26 cellular contexts compared by ENCODE assay signal in genomic region chr10:131218811-131219583, GRCh38.
"Had no signal": no experiment of that assay in that cellular context is flagged by ENCODE, and none has a peak within 500 bp of the region (broad histone marks: within the 10 kb centered on the region; RNA-seq: fewer than 3 reads in every experiment).

No MANE protein-coding gene starts in this region.

- H3K36me3 ChIP-seq: brain microvascular endothelial cell, cardiac muscle cell, Peyer's patch, SJSA1 had no signal

- H3K27ac ChIP-seq: brain microvascular endothelial cell, cardiac muscle cell, Peyer's patch, RWPE1, SJSA1 had no signal

- H3K27ac Mint-ChIP-seq: activated CD8-positive, alpha-beta T cell treated with anti-CD3 and anti-CD28 coated beads for 36 hours; activated naive CD4-positive, alpha-beta T cell treated with anti-CD3 and anti-CD28 coated beads for 36 hours; activated naive CD8-positive, alpha-beta T cell; activated T-cell treated with anti-CD3 and anti-CD28 coated beads, Interleukin-2, amount 50 U/mL, for 24 hours; T-helper 2 cell treated with Interferon-gamma antibody and Interleukin-4, amounts not matched to agents 5 μg/mL and 100 μg/mL, for 36 hours had no signal

- H3K4me3 Mint-ChIP-seq: activated CD8-positive, alpha-beta T cell treated with anti-CD3 and anti-CD28 coated beads for 36 hours; activated naive CD4-positive, alpha-beta T cell treated with anti-CD3 and anti-CD28 coated beads for 36 hours; activated naive CD8-positive, alpha-beta T cell; activated T-cell treated with anti-CD3 and anti-CD28 coated beads, Interleukin-2, amount 50 U/mL, for 24 hours; T-helper 2 cell treated with Interferon-gamma antibody and Interleukin-4, amounts not matched to agents 5 μg/mL and 100 μg/mL, for 36 hours had no signal

- H3K4me1 ChIP-seq: Peyer's patch, SJSA1 had no signal

- H3K9me3 Mint-ChIP-seq: activated CD8-positive, alpha-beta T cell treated with anti-CD3 and anti-CD28 coated beads for 36 hours; activated naive CD4-positive, alpha-beta T cell treated with anti-CD3 and anti-CD28 coated beads for 36 hours; activated T-cell treated with anti-CD3 and anti-CD28 coated beads, Interleukin-2, amount 50 U/mL, for 24 hours; T-helper 2 cell treated with Interferon-gamma antibody and Interleukin-4, amounts not matched to agents 5 μg/mL and 100 μg/mL, for 36 hours had no signal

- H3K4me3 ChIP-seq: cardiac muscle cell, Peyer's patch, SJSA1 had no signal

- ATAC-seq: activated CD4-positive, CD25-positive, alpha-beta regulatory T cell treated with anti-CD3 and anti-CD28 coated beads, Interleukin-2, amount 50 U/mL, for 24 hours; activated CD8-positive, alpha-beta T cell treated with anti-CD3 and anti-CD28 coated beads for 36 hours; SK-N-SH treated with all-trans-retinoic acid at 6 μM for 48 hours had no signal

- H3K36me3 Mint-ChIP-seq: activated naive CD8-positive, alpha-beta T cell had no signal

- DNase-seq: activated CD4-positive, alpha-beta T cell treated with anti-CD3 and anti-CD28 coated beads for 4 hours; activated CD8-positive, alpha-beta memory T cell treated with anti-CD3 and anti-CD28 coated beads, Interleukin-2, amount 50 U/mL, for 48 hours; activated CD8-positive, alpha-beta T cell treated with anti-CD3 and anti-CD28 coated beads for 36 hours; activated gamma-delta T cell; activated naive CD4-positive, alpha-beta T cell treated with anti-CD3 and anti-CD28 coated beads for 36 hours; activated T-cell treated with anti-CD3 and anti-CD28 coated beads, Interleukin-2, amount 50 U/mL, for 24 hours; amygdala; brain microvascular endothelial cell; Kasumi-1; KBM-7; NCI-H1105 treated with DMSO at 0.1 percent for 48 hours; NCI-H146; NCI-H187 treated with DMSO at 0.1 percent for 48 hours; NCI-H2081 treated with DMSO at 0.1 percent for 48 hours; NCI-H446; NCI-H524; Peyer's patch; SHP77; SW 1271 had no signal

- H3K27me3 ChIP-seq: brain microvascular endothelial cell, cardiac muscle cell, Peyer's patch, SJSA1 had no signal

- H3K27me3 Mint-ChIP-seq: activated CD8-positive, alpha-beta T cell treated with anti-CD3 and anti-CD28 coated beads for 36 hours; activated naive CD8-positive, alpha-beta T cell; activated T-cell treated with anti-CD3 and anti-CD28 coated beads, Interleukin-2, amount 50 U/mL, for 24 hours had no signal
